Comparison of ENCODE assay signal across 7 cellular contexts in the genomic region with DNA sequence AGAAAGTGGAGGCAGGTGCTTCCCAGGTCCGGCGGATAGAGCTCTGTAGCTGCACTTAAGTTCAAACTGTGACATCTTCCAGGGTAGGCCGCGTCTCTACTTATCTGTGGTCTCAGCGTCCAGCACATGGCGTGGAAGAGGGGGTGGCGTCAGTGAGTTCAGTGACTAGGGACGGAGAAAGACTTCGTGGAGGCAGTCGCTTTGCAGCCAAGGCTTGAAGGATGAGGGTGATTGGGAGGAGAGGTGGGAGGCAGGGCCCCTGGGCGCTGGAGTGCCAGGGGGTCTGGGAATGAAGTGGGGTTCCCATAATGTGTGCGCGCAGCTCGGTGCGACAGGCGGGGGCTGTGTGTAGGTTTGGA. TPM values are rescaled to one million over a fixed set of nuclear protein-coding genes. Genes with fewer than 3 reads are reported as not detected.
DNase-seq lines count a peak whose midpoint lies in the region; ATAC-seq lines count a peak whose summit lies in the region.

No MANE protein-coding gene starts in this region.

- peaks cover 20 to 30% (median 25%) of the 10 kb centered on the region in 3 donors for H3K4me1 Mint-ChIP-seq in IgD-negative memory B cell
- peaks cover 37% of the 10 kb centered on the region for H3K4me1 Mint-ChIP-seq in activated T-helper 2 cell treated with anti-CD3 and anti-CD28 coated beads, Interferon-gamma antibody, Interleukin-2, Interleukin-4, amounts not matched to agents 10 μg/mL and 5 μg/mL and 100 μg/mL, durations not matched to agents 14 hours and 24 hours and 36 hours (ENCODE audit: low read depth)
- H3K4me1 Mint-ChIP-seq in stimulated activated naive B cell treated with anti-CD40 and anti-IgM and Interleukin-4, amounts not matched to agents 10 μg/mL and 1 μg/mL and 100 μg/mL, for 72 hours = peaks cover 40 to 52% of the 10 kb centered on the region in 2 donors

- peaks cover 2% of the 10 kb centered on the region for H3K36me3 Mint-ChIP-seq in IgD-negative memory B cell
- H3K36me3 Mint-ChIP-seq in activated T-helper 2 cell treated with anti-CD3 and anti-CD28 coated beads, Interferon-gamma antibody, Interleukin-2, Interleukin-4, amounts not matched to agents 10 μg/mL and 5 μg/mL and 100 μg/mL, durations not matched to agents 14 hours and 24 hours and 36 hours (ENCODE audit: low read depth) = no peaks in the 10 kb centered on the region
- peaks cover 0 to 3% of the 10 kb centered on the region in 2 donors for H3K36me3 Mint-ChIP-seq in stimulated activated naive B cell treated with anti-CD40 and anti-IgM and Interleukin-4, amounts not matched to agents 10 μg/mL and 1 μg/mL and 100 μg/mL, for 72 hours

- peak overlapping the region; percentile 38 to 93 (median 76) for H3K4me3 Mint-ChIP-seq in IgD-negative memory B cell
- peak overlapping the region; percentile 42 for H3K4me3 Mint-ChIP-seq in activated T-helper 2 cell treated with anti-CD3 and anti-CD28 coated beads, Interferon-gamma antibody, Interleukin-2, Interleukin-4, amounts not matched to agents 10 μg/mL and 5 μg/mL and 100 μg/mL, durations not matched to agents 14 hours and 24 hours and 36 hours (ENCODE audit: low read depth)
- peak overlapping the region; percentile 55 to 99 for H3K4me3 Mint-ChIP-seq in stimulated activated naive B cell treated with anti-CD40 and anti-IgM and Interleukin-4, amounts not matched to agents 10 μg/mL and 1 μg/mL and 100 μg/mL, for 72 hours

- ATAC-seq in stimulated activated naive B cell treated with anti-CD40 and anti-IgM and Interleukin-4, amounts not matched to agents 10 μg/mL and 1 μg/mL and 100 μg/mL, for 72 hours (replicated peaks) = no peak

- H3K27me3 Mint-ChIP-seq in IgD-negative memory B cell = no peaks in the 10 kb centered on the region
- H3K27me3 Mint-ChIP-seq in activated T-helper 2 cell treated with anti-CD3 and anti-CD28 coated beads, Interferon-gamma antibody, Interleukin-2, Interleukin-4, amounts not matched to agents 10 μg/mL and 5 μg/mL and 100 μg/mL, durations not matched to agents 14 hours and 24 hours and 36 hours (ENCODE audit: low read depth) = peaks cover 3% of the 10 kb centered on the region
- H3K27me3 Mint-ChIP-seq in stimulated activated naive B cell treated with anti-CD40 and anti-IgM and Interleukin-4, amounts not matched to agents 10 μg/mL and 1 μg/mL and 100 μg/mL, for 72 hours = peaks cover 4 to 5% of the 10 kb centered on the region in 2 donors

- no peaks in the 10 kb centered on the region for H3K9me3 Mint-ChIP-seq in IgD-negative memory B cell
- no peaks in the 10 kb centered on the region for H3K9me3 Mint-ChIP-seq in activated T-helper 2 cell treated with anti-CD3 and anti-CD28 coated beads, Interferon-gamma antibody, Interleukin-2, Interleukin-4, amounts not matched to agents 10 μg/mL and 5 μg/mL and 100 μg/mL, durations not matched to agents 14 hours and 24 hours and 36 hours
- no peaks in the 10 kb centered on the region for H3K9me3 Mint-ChIP-seq in stimulated activated naive B cell treated with anti-CD40 and anti-IgM and Interleukin-4, amounts not matched to agents 10 μg/mL and 1 μg/mL and 100 μg/mL, for 72 hours

- H3K27ac Mint-ChIP-seq in IgD-negative memory B cell = peak overlapping the region in 1 of 3 donors; percentile 49
- no peak overlapping the region for H3K27ac Mint-ChIP-seq in activated T-helper 2 cell treated with anti-CD3 and anti-CD28 coated beads, Interferon-gamma antibody, Interleukin-2, Interleukin-4, amounts not matched to agents 10 μg/mL and 5 μg/mL and 100 μg/mL, durations not matched to agents 14 hours and 24 hours and 36 hours
- H3K27ac Mint-ChIP-seq in stimulated activated naive B cell treated with anti-CD40 and anti-IgM and Interleukin-4, amounts not matched to agents 10 μg/mL and 1 μg/mL and 100 μg/mL, for 72 hours = peak overlapping the region; percentile 27

- no peak for DNase-seq in activated T-helper 2 cell treated with anti-CD3 and anti-CD28 coated beads, Interferon-gamma antibody, Interleukin-2, Interleukin-4, amounts not matched to agents 10 μg/mL and 5 μg/mL and 100 μg/mL, durations not matched to agents 14 hours and 24 hours and 36 hours (ENCODE audit: low spot score)
- no peak for DNase-seq in stimulated activated naive B cell treated with anti-CD40 and anti-IgM and Interleukin-4, amounts not matched to agents 10 μg/mL and 1 μg/mL and 100 μg/mL, for 72 hours
- DNase-seq in NCI-H1105 (lab: John Stamatoyannopoulos, UW) (no peak), NCI-H1694 treated with DMSO at 0.1 percent for 48 hours (lab: John Stamatoyannopoulos, UW) (no peak), SHP77 (lab: John Stamatoyannopoulos, UW) (no peak)

- H3K4me3 ChIP-seq in iPS-18c (ENCODE audit: insufficient read depth, low read depth, low read length) = peak overlapping the region; percentile 38; the same call in 1 of the 2 replicates

- no peaks in the 10 kb centered on the region for H3K9me3 ChIP-seq in iPS-18c (ENCODE audit: control insufficient read depth, insufficient read depth, low read length)

- intact Hi-C loops in activated T-helper 2 cell treated with anti-CD3 and anti-CD28 coated beads, Interferon-gamma antibody, Interleukin-2, Interleukin-4, amounts not matched to agents 10 μg/mL and 5 μg/mL and 100 μg/mL, durations not matched to agents 14 hours and 24 hours and 36 hours (cut with micrococcal nuclease) = no loop called here

RNA-seq across cellular contexts. Expression of a gene that starts 0.4 kb away (rescaled TPM):
- 6.2 TPM for polyA plus RNA-seq in IgD-negative memory B cell
- total RNA-seq in activated T-helper 2 cell treated with anti-CD3 and anti-CD28 coated beads, Interferon-gamma antibody, Interleukin-2, Interleukin-4, amounts not matched to agents 10 μg/mL and 5 μg/mL and 100 μg/mL, durations not matched to agents 14 hours and 24 hours and 36 hours = 36.9 and 38.6 TPM in 2 replicates

RNA-seq across cellular contexts. Expression of a gene that starts 48.3 kb away (rescaled TPM):
- polyA plus RNA-seq in IgD-negative memory B cell = 13.1 TPM
- 21.2 and 26.7 TPM in 2 replicates for total RNA-seq in activated T-helper 2 cell treated with anti-CD3 and anti-CD28 coated beads, Interferon-gamma antibody, Interleukin-2, Interleukin-4, amounts not matched to agents 10 μg/mL and 5 μg/mL and 100 μg/mL, durations not matched to agents 14 hours and 24 hours and 36 hours
